27 cellular contexts compared by ENCODE assay signal in genomic region chr2:60071427-60071826, GRCh38.
"Had no signal": no experiment of that assay in that cellular context is flagged by ENCODE, and none has a peak within 500 bp of the region (broad histone marks: within the 10 kb centered on the region; RNA-seq: fewer than 3 reads in every experiment).

No MANE protein-coding gene starts in this region.

- ATAC-seq: effector memory CD8-positive, alpha-beta T cell; left cardiac atrium; left lung; lower lobe of right lung; naive thymus-derived CD8-positive, alpha-beta T cell; pancreas; sciatic nerve; stimulated activated naive CD8-positive, alpha-beta T cell treated with anti-CD3 and anti-CD28 coated beads, Interleukin-15, amount 100 ng/mL, for 72 hours; upper lobe of right lung had no signal

- H3K4me1 Mint-ChIP-seq: stimulated activated naive CD8-positive, alpha-beta T cell treated with anti-CD3 and anti-CD28 coated beads, Interleukin-15, amount 100 ng/mL, for 72 hours had no signal

- H3K27me3 Mint-ChIP-seq: dendritic cell treated with granulocyte-macrophage colony-stimulating factor and Interleukin-4, amounts not matched to agents 40 ng/mL and 50 ng/mL, for 4 days; stimulated activated naive CD8-positive, alpha-beta T cell treated with anti-CD3 and anti-CD28 coated beads, Interleukin-15, amount 100 ng/mL, for 72 hours had no signal

- H3K27ac Mint-ChIP-seq: dendritic cell treated with granulocyte-macrophage colony-stimulating factor and Interleukin-4, amounts not matched to agents 40 ng/mL and 50 ng/mL, for 4 days; effector memory CD8-positive, alpha-beta T cell; naive thymus-derived CD8-positive, alpha-beta T cell; stimulated activated naive CD8-positive, alpha-beta T cell treated with anti-CD3 and anti-CD28 coated beads, Interleukin-15, amount 100 ng/mL, for 72 hours had no signal

- H3K4me3 ChIP-seq: esophagus squamous epithelium, heart right ventricle, left lung, lower lobe of right lung, pancreas, smooth muscle cell, suprapubic skin, transverse colon, upper lobe of right lung, uterus had no signal

- H3K9me3 Mint-ChIP-seq: dendritic cell treated with granulocyte-macrophage colony-stimulating factor and Interleukin-4, amounts not matched to agents 40 ng/mL and 50 ng/mL, for 4 days; naive thymus-derived CD8-positive, alpha-beta T cell; neural crest cell; stimulated activated naive CD8-positive, alpha-beta T cell treated with anti-CD3 and anti-CD28 coated beads, Interleukin-15, amount 100 ng/mL, for 72 hours had no signal

- H3K4me1 ChIP-seq: left lung, lower lobe of right lung, pancreas, transverse colon, upper lobe of right lung, uterus had no signal

- H3K9me3 ChIP-seq: esophagus squamous epithelium, heart right ventricle, left lung, lower lobe of right lung, neutrophil, pancreas, suprapubic skin, transverse colon, upper lobe of right lung, uterus had no signal

- H3K36me3 Mint-ChIP-seq: naive thymus-derived CD8-positive, alpha-beta T cell had no signal

- H3K27me3 ChIP-seq: left lung, neutrophil, pancreas, suprapubic skin, transverse colon, uterus had no signal

- DNase-seq: effector memory CD8-positive, alpha-beta T cell; erythroblast; esophagus squamous epithelium; foreskin melanocyte; glutamatergic neuron; heart right ventricle; left cardiac atrium; left lung; lower lobe of right lung; naive thymus-derived CD8-positive, alpha-beta T cell; pancreas; retina; stimulated activated CD4-positive, alpha-beta T cell treated with anti-CD3 and anti-CD28 coated beads, Interleukin-12 subunit alpha, Interleukin-12 subunit beta, amount 100 ng/mL, for 4 hours; stimulated activated CD4-positive, alpha-beta T cell treated with anti-CD3 and anti-CD28 coated beads, Interleukin-1b, Interleukin-23, amount 100 ng/mL, for 48 hours; stimulated activated CD4-positive, alpha-beta T cell treated with anti-CD3 and anti-CD28 coated beads, Interleukin-4, amount 100 ng/mL, for 1 hour; stimulated activated CD8-positive, alpha-beta memory T cell treated with anti-CD3 and anti-CD28 coated beads, Interleukin-4, amount 100 ng/mL, for 48 hours; stimulated activated naive CD4-positive, alpha-beta T cell; stimulated activated naive CD8-positive, alpha-beta T cell treated with anti-CD3 and anti-CD28 coated beads, Interleukin-15, amount 100 ng/mL, for 72 hours; transverse colon; upper lobe of right lung; uterus had no signal

- H3K4me3 Mint-ChIP-seq: dendritic cell treated with granulocyte-macrophage colony-stimulating factor and Interleukin-4, amounts not matched to agents 40 ng/mL and 50 ng/mL, for 4 days; effector memory CD8-positive, alpha-beta T cell; naive thymus-derived CD8-positive, alpha-beta T cell; neural crest cell; stimulated activated naive CD8-positive, alpha-beta T cell treated with anti-CD3 and anti-CD28 coated beads, Interleukin-15, amount 100 ng/mL, for 72 hours had no signal

- H3K27ac ChIP-seq: esophagus squamous epithelium, heart right ventricle, left lung, lower lobe of right lung, neutrophil, pancreas, suprapubic skin, transverse colon, upper lobe of right lung, uterus had no signal
